Comparison of ENCODE assay signal across 8 cellular contexts in genomic region chr2:172000696-172001361, GRCh38. TPM values are rescaled to one million over a fixed set of nuclear protein-coding genes. Genes with fewer than 3 reads are reported as not detected.
DNase-seq lines count a peak whose midpoint lies in the region; ATAC-seq and TF ChIP-seq lines count a peak whose summit lies in the region.

No MANE protein-coding gene starts in this region.

- peak overlapping the region; percentile 87 for H2AFZ ChIP-seq in KMS-11 (ENCODE audit: low read depth)

- H3K4me1 Mint-ChIP-seq in CD8-positive, alpha-beta memory T cell = peaks cover 15 to 24% (median 18%) of the 10 kb centered on the region in 3 donors
- peaks cover 6 to 20% (median 16%) of the 10 kb centered on the region in 4 donors for H3K4me1 Mint-ChIP-seq in naive thymus-derived CD8-positive, alpha-beta T cell

- no peaks in the 10 kb centered on the region for H3K9me3 Mint-ChIP-seq in CD8-positive, alpha-beta memory T cell
- H3K9me3 Mint-ChIP-seq in naive thymus-derived CD8-positive, alpha-beta T cell = no peaks in the 10 kb centered on the region

- H3K79me2 ChIP-seq in KMS-11 (ENCODE audit: insufficient read depth, low read depth) = no peaks in the 10 kb centered on the region

- H3K4me3 ChIP-seq in CD8-positive, alpha-beta memory T cell (ENCODE audit: low read length) = peak overlapping the region; percentile 63
- no peak overlapping the region for H3K4me3 ChIP-seq in KMS-11 (IDR thresholded peaks at IDR 0.05; ENCODE audit: insufficient read depth, low read depth, low read length)
- peak overlapping the region in 2 of 3 donors; percentile 77 to 78 for H3K4me3 ChIP-seq in breast epithelium

- peaks cover 0 to 4% (median 0%) of the 10 kb centered on the region in 3 donors for H3K36me3 Mint-ChIP-seq in CD8-positive, alpha-beta memory T cell
- peaks cover 0 to 2% (median 0%) of the 10 kb centered on the region in 3 donors for H3K36me3 Mint-ChIP-seq in naive thymus-derived CD8-positive, alpha-beta T cell

- H3K27me3 ChIP-seq in CD8-positive, alpha-beta memory T cell (ENCODE audit: insufficient read depth, low read length, poor library complexity, severe bottlenecking) = no peaks in the 10 kb centered on the region
- H3K27me3 ChIP-seq in KMS-11 (ENCODE audit: insufficient read depth, low read depth) (no peaks in the 10 kb centered on the region), breast epithelium (no peaks in the 10 kb centered on the region)

- ATAC-seq in naive thymus-derived CD8-positive, alpha-beta T cell = no peak
- ATAC-seq in GM19023 (IDR thresholded peaks at IDR 0.05; ENCODE audit: unreplicated experiment) (no peak), GM21515 (IDR thresholded peaks at IDR 0.05; ENCODE audit: unreplicated experiment) (no peak)

- TF ChIP-seq CTCF in KMS-11 (conservative IDR thresholded peaks at IDR 0.05; ENCODE audit: low read depth, low read length) (no peak), breast epithelium (IDR thresholded peaks at IDR 0.05) (no peak)

- no peak for DNase-seq in CD8-positive, alpha-beta memory T cell
- no peak for DNase-seq in breast epithelium (ENCODE audit: low spot score in 2 of 2)
- DNase-seq in naive thymus-derived CD8-positive, alpha-beta T cell = no peak
- DNase-seq in iPS-NIHi7 (ENCODE audit: extremely low spot score) = no peak
- DNase-seq in DMS79 (lab: John Stamatoyannopoulos, UW) = no peak

- peaks cover under 1 to 8% of the 10 kb centered on the region in 2 donors for H3K27me3 Mint-ChIP-seq in CD8-positive, alpha-beta memory T cell
- H3K27me3 Mint-ChIP-seq in naive thymus-derived CD8-positive, alpha-beta T cell = peaks cover 0 to 5% (median 0%) of the 10 kb centered on the region in 5 donors

- intact Hi-C loops in breast epithelium (cut with DNase I; ENCODE audit: low total_unique reads) = loop anchor here (5.0 kb wide), 1 partner anchor 164 kb away; no protein-coding TSS in a partner anchor

- peak overlapping the region; percentile 58 for H3K27ac ChIP-seq in CD8-positive, alpha-beta memory T cell (ENCODE audit: low read depth, low read length)
- H3K27ac ChIP-seq in KMS-11 = peak overlapping the region; percentile 86; the same call in 1 of the 2 replicates
- no peak overlapping the region for H3K27ac ChIP-seq in breast epithelium

- peak overlapping the region; percentile 74 for H3K4me2 ChIP-seq in KMS-11

- POLR2A ChIA-PET in CD8-positive, alpha-beta memory T cell (lab: Charles Lee) = interaction anchor here (0.6 kb wide), 1 partner anchor 104 kb away, joined by 6 read pairs; no protein-coding TSS in a partner anchor
- POLR2A ChIA-PET in naive thymus-derived CD8-positive, alpha-beta T cell (lab: Charles Lee) = no interaction called here

- peak overlapping the region; percentile 84 to 97 (median 90) for H3K4me3 Mint-ChIP-seq in CD8-positive, alpha-beta memory T cell
- peak overlapping the region; percentile 81 to 97 (median 92) for H3K4me3 Mint-ChIP-seq in naive thymus-derived CD8-positive, alpha-beta T cell

- CTCF ChIA-PET in CD8-positive, alpha-beta memory T cell (lab: Charles Lee) = no interaction called here

- H3K9me3 ChIP-seq in CD8-positive, alpha-beta memory T cell (ENCODE audit: low read length) = no peaks in the 10 kb centered on the region
- no peaks in the 10 kb centered on the region for H3K9me3 ChIP-seq in breast epithelium

- H3K36me3 ChIP-seq in CD8-positive, alpha-beta memory T cell (ENCODE audit: insufficient read depth, low read length) = no peaks in the 10 kb centered on the region
- H3K36me3 ChIP-seq in KMS-11 (ENCODE audit: insufficient read depth) (no peaks in the 10 kb centered on the region), breast epithelium (no peaks in the 10 kb centered on the region)

- peaks cover 14% of the 10 kb centered on the region for H3K4me1 ChIP-seq in CD8-positive, alpha-beta memory T cell (ENCODE audit: insufficient read depth, low read length)
- peaks cover 12% of the 10 kb centered on the region for H3K4me1 ChIP-seq in KMS-11 (ENCODE audit: low read depth, poor library complexity, severe bottlenecking)
- no peaks in the 10 kb centered on the region for H3K4me1 ChIP-seq in breast epithelium

- no peaks in the 10 kb centered on the region for H4K20me1 ChIP-seq in KMS-11 (ENCODE audit: insufficient read depth)

- H3K9ac ChIP-seq in KMS-11 = peak overlapping the region; percentile 97

- TF ChIP-seq POLR2A in breast epithelium (IDR thresholded peaks at IDR 0.05) = no peak

- H3K27ac Mint-ChIP-seq in CD8-positive, alpha-beta memory T cell = peak overlapping the region in 4 of 8 donors; percentile 20 to 93 (median 56)
- H3K27ac Mint-ChIP-seq in naive thymus-derived CD8-positive, alpha-beta T cell = peak overlapping the region; percentile 83 to 97 (median 94)

RNA-seq across cellular contexts. Expression of gene METAP1D, which starts 1.1 kb away (rescaled TPM):
- total RNA-seq in CD8-positive, alpha-beta memory T cell = 10 to 100 TPM in 1 of 2 experiments, 1 to 10 TPM in 1; 9.0 to 10.2 TPM
- 2.7 TPM for polyA plus RNA-seq in CD8-positive, alpha-beta memory T cell
- 10 to 100 TPM in 1 of 3 donors, 1 to 10 TPM in 2; 6.2 to 12.5 (median 7.8) TPM for total RNA-seq in breast epithelium
- 10 to 100 TPM; 16.4 to 19.6 TPM for total RNA-seq in naive thymus-derived CD8-positive, alpha-beta T cell
- polyA plus RNA-seq in naive thymus-derived CD8-positive, alpha-beta T cell = 1 to 10 TPM; 4.2 to 8.3 (median 5.1) TPM

Comparison
In these comparisons a context has a peak if more than half of its experiments do, and no peak if none do; other contexts are left out.
1. H3K27ac ChIP-seq: peak in CD8-positive, alpha-beta memory T cell (single experiment) and KMS-11 (single experiment); none in breast epithelium (0 of 2).